1 cellular context compared by ENCODE assay signal in genomic region chr16:70527315-70527996, GRCh38.
TF ChIP-seq lines count a peak whose summit lies in the region.

No MANE protein-coding gene starts in this region.

TF ChIP-seq in HEK293, 187 proteins besides CTCF, POLR2A, EP300 and RAD21 (continued from another document):
- no peak for TF ChIP-seq PRDM4 (tag by site-specific recombination; IDR thresholded peaks at IDR 0.05)
- no peak for TF ChIP-seq EGR2 (tag by site-specific recombination; IDR thresholded peaks at IDR 0.05; ENCODE audit: low read depth)
- peak; percentile 83 for TF ChIP-seq ZNF18 (tag by site-specific recombination; IDR thresholded peaks at IDR 0.05)
- TF ChIP-seq PRDM10 (tag by site-specific recombination; IDR thresholded peaks at IDR 0.05): peak; percentile 81
- TF ChIP-seq BCL6B (tag by site-specific recombination; IDR thresholded peaks at IDR 0.05): no peak
- no peak for TF ChIP-seq ZNF549 (tag by site-specific recombination; IDR thresholded peaks at IDR 0.05)
- no peak for TF ChIP-seq ZBTB6 (tag by site-specific recombination; IDR thresholded peaks at IDR 0.05)
- peak; percentile 22; the same call in 1 of the 2 replicates for TF ChIP-seq ZBTB17 (tag by site-specific recombination; IDR thresholded peaks at IDR 0.05)
